1 cellular context compared by ENCODE assay signal in the genomic region with DNA sequence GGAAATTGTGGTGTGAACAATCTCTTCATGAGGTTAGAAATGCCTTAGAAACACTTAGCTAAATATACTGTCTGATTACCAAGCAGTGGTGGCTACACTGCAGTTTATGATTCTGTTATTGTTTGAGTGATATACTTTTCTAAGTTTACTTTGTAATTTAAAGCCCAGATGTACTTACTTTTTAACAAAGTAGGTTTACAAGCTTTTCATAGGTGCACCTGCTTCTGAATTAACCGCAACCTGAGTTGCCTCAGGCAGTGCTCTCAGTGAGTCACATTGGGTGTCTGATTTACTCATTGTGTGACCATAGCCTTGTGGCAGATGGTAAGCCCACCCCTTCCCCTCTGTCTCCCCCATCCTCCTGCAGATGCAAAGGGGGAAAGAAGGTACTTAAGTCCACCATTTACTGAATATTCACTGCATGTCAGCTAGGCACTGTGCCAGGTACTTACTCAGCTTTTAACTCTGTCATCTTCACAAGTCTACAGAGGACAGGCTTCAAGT.
TF ChIP-seq lines count a peak whose summit lies in the region.

No MANE protein-coding gene starts in this region.

TF ChIP-seq in HEK293, 187 proteins besides CTCF, POLR2A, EP300 and RAD21 (continued from another document):
- TF ChIP-seq, protein P1, sequence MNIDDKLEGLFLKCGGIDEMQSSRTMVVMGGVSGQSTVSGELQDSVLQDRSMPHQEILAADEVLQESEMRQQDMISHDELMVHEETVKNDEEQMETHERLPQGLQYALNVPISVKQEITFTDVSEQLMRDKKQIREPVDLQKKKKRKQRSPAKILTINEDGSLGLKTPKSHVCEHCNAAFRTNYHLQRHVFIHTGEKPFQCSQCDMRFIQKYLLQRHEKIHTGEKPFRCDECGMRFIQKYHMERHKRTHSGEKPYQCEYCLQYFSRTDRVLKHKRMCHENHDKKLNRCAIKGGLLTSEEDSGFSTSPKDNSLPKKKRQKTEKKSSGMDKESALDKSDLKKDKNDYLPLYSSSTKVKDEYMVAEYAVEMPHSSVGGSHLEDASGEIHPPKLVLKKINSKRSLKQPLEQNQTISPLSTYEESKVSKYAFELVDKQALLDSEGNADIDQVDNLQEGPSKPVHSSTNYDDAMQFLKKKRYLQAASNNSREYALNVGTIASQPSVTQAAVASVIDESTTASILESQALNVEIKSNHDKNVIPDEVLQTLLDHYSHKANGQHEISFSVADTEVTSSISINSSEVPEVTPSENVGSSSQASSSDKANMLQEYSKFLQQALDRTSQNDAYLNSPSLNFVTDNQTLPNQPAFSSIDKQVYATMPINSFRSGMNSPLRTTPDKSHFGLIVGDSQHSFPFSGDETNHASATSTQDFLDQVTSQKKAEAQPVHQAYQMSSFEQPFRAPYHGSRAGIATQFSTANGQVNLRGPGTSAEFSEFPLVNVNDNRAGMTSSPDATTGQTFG (tag by site-specific recombination; IDR thresholded peaks at IDR 0.05; ENCODE audit: borderline replicate concordance), result no peak
- TF ChIP-seq ZNF600 (tag by site-specific recombination; IDR thresholded peaks at IDR 0.05) (no peak), ZNF112 (tag by site-specific recombination; IDR thresholded peaks at IDR 0.05) (no peak), PATZ1 (tag by site-specific recombination; IDR thresholded peaks at IDR 0.05) (peak; percentile 82), ZBTB11 (tag by site-specific recombination; conservative IDR thresholded peaks at IDR 0.05; ENCODE audit: low read depth) (no peak), SCRT2 (tag by site-specific recombination; IDR thresholded peaks at IDR 0.05) (no peak)
